Comparison of ENCODE assay signal across 8 cellular contexts in the genomic region with DNA sequence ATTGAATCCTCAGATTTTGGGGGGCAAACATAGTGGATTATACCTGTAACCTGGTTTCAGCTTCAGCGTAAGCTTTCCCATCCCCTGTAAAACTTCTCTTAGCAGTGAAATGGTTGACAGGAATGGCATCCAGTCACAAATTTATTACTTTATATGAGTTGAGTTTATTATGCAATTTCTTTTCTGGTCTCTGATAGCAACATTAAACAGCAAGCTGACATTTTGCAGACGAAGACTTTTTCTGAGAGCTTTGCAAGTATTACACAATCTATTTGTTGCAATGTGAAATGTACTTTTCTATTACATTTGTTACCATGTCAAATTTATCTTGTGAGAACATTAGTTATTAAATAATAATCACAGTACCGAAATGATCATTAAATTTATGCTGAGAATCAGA.
A peak's percentile ranks its signal among the peaks of the same experiment; 100 is the strongest.
DNase-seq lines count a peak whose midpoint lies in the region; ATAC-seq and TF ChIP-seq lines count a peak whose summit lies in the region.

No MANE protein-coding gene starts in this region.

- intact Hi-C loops in PC-9 (cut with micrococcal nuclease; ENCODE audit: unreplicated experiment), result no loop called here

- H4K20me1 ChIP-seq in PC-9 (ENCODE audit: insufficient read depth) (no peaks in the 10 kb centered on the region), osteoblast (ENCODE audit: insufficient read depth, low read length) (no peaks in the 10 kb centered on the region)

- BruUV-seq in PC-9 (replicated peaks; lab: Mats Ljungman, UMichigan), result no TSS peak

- no peak for DNase-seq in GM06990 (ENCODE audit: extremely low read depth, insufficient read length)
- no peak for DNase-seq in PC-9
- DNase-seq in epithelial cell of esophagus (ENCODE audit: low read depth), result peak; percentile 0
- no peak for DNase-seq in osteoblast (ENCODE audit: insufficient read length, low spot score, missing footprints)
- DNase-seq in HUDEP-2 (lab: John Stamatoyannopoulos, UW; ENCODE audit: unreplicated experiment in 76 of 76), result no peak
- DNase-seq in GM13976 (ENCODE audit: low spot score), result no peak
- DNase-seq in D341Med (ENCODE audit: low spot score), result no peak

- H3K27ac ChIP-seq in PC-9 (no peak overlapping the region), osteoblast (ENCODE audit: low read depth, low read length) (no peak overlapping the region)

- H3K27me3 ChIP-seq in GM06990 (replicated peaks; ENCODE audit: control insufficient read depth, insufficient read depth, low read length) (no peaks in the 10 kb centered on the region), PC-9 (ENCODE audit: insufficient read depth, low read depth) (no peaks in the 10 kb centered on the region), osteoblast (ENCODE audit: insufficient read depth, low read length) (no peaks in the 10 kb centered on the region)

- H3F3A ChIP-seq in PC-9 (ENCODE audit: insufficient read depth, low read depth), result no peaks in the 10 kb centered on the region

- POLR2A ChIA-PET in PC-9 (lab: Charles Lee; ENCODE audit: unreplicated experiment), result no interaction called here

- peak overlapping the region; percentile 61 for H3K4me3 ChIP-seq in GM06990 (replicated peaks; ENCODE audit: low read depth, low read length)
- H3K4me3 ChIP-seq in PC-9, result peak overlapping the region; percentile 63; the same call in 1 of the 2 replicates
- peak overlapping the region; percentile 78 for H3K4me3 ChIP-seq in epithelial cell of esophagus (ENCODE audit: low read length)
- no peak overlapping the region for H3K4me3 ChIP-seq in osteoblast (ENCODE audit: insufficient read depth, low read length)

- CTCF ChIA-PET in PC-9 (lab: Charles Lee), result no interaction called here

- in situ Hi-C loops in GM13976 (cut with MboI; ENCODE audit: low sequenced_read_pairs, unreplicated experiment), result no loop called here

- no peaks in the 10 kb centered on the region for H3K79me2 ChIP-seq in PC-9 (ENCODE audit: low read depth)
- peaks cover 10% of the 10 kb centered on the region for H3K79me2 ChIP-seq in osteoblast (ENCODE audit: insufficient read depth, low read length)

- H3K4me2 ChIP-seq in PC-9 (peak overlapping the region; percentile 66), osteoblast (ENCODE audit: insufficient read depth, low read length) (peak overlapping the region; percentile 82)

- TF ChIP-seq CTCF in GM06990 (IDR thresholded peaks at IDR 0.05; ENCODE audit: insufficient read depth, low read length, poor library complexity, severe bottlenecking) (no peak), PC-9 (conservative IDR thresholded peaks at IDR 0.05) (no peak), epithelial cell of esophagus (IDR thresholded peaks at IDR 0.05; ENCODE audit: insufficient read depth, low read depth, low read length, missing control alignments) (no peak), osteoblast (IDR thresholded peaks at IDR 0.05; ENCODE audit: extremely low read depth, low read depth, low read length) (no peak), GM13976 (IDR thresholded peaks at IDR 0.05; ENCODE audit: borderline replicate concordance, control extremely low read depth, extremely low read depth, insufficient read depth, missing control alignments) (no peak)

- H3K4me1 ChIP-seq in PC-9 (replicated peaks; ENCODE audit: insufficient read depth), result no peaks in the 10 kb centered on the region
- H3K4me1 ChIP-seq in osteoblast (ENCODE audit: insufficient read depth, low read length), result no peaks in the 10 kb centered on the region

- no peaks in the 10 kb centered on the region for H3K9me2 ChIP-seq in PC-9 (ENCODE audit: insufficient read depth)

- ATAC-seq in HG03135 (IDR thresholded peaks at IDR 0.05; ENCODE audit: unreplicated experiment), result no peak

- H3K9me3 ChIP-seq in PC-9 (ENCODE audit: insufficient read depth, low read depth) (no peaks in the 10 kb centered on the region), osteoblast (ENCODE audit: low read depth, low read length) (no peaks in the 10 kb centered on the region)

- H2AFZ ChIP-seq in PC-9, result no peak overlapping the region
- no peak overlapping the region for H2AFZ ChIP-seq in osteoblast (ENCODE audit: low read length)

- H3K36me3 ChIP-seq in GM06990 (ENCODE audit: control insufficient read depth, insufficient read depth, low read length), result no peaks in the 10 kb centered on the region
- H3K36me3 ChIP-seq in PC-9 (ENCODE audit: low read depth), result no peaks in the 10 kb centered on the region
- H3K36me3 ChIP-seq in osteoblast (ENCODE audit: insufficient read depth, low read length), result no peaks in the 10 kb centered on the region
